ENCODE assay signal across 37 cellular contexts in genomic region chr1:223260712-223261111, GRCh38.
"Had no signal": no experiment of that assay in that cellular context is flagged by ENCODE, and none has a peak within 500 bp of the region (broad histone marks: within the 10 kb centered on the region; RNA-seq: fewer than 3 reads in every experiment).

No MANE protein-coding gene starts in this region.

- H3K27ac ChIP-seq: adrenal gland, body of pancreas, brain microvascular endothelial cell, breast epithelium, VCaP had no signal

- H3K27ac Mint-ChIP-seq: activated B cell treated with CpG ODN at 0.5 μM for 24 hours; activated CD4-positive, alpha-beta memory T cell treated with anti-CD3 and anti-CD28 coated beads for 36 hours; activated CD4-positive, alpha-beta T cell treated with anti-CD3 and anti-CD28 coated beads, Interleukin-2, amount 10 ng/mL, durations not matched to agents 24 days and 14 days; activated CD8-positive, alpha-beta T cell treated with anti-CD3 and anti-CD28 coated beads for 36 hours; activated naive CD4-positive, alpha-beta T cell treated with anti-CD3 and anti-CD28 coated beads for 36 hours; activated naive CD4-positive, alpha-beta T cell treated with anti-CD3 and anti-CD28 coated beads, Interleukin-2, amount 50 U/mL, for 72 hours; activated naive CD8-positive, alpha-beta T cell treated with anti-CD3 and anti-CD28 coated beads for 36 hours; activated T-cell treated with anti-CD3 and anti-CD28 coated beads, Interleukin-2, amount 50 U/mL, for 72 hours; activated T-helper 1 cell treated with anti-CD3 and anti-CD28 coated beads, Interleukin-12 subunit alpha, Interleukin-12 subunit beta, Interleukin-2, Interleukin-4 antibody, amounts not matched to agents 30 ng/mL and 10 ng/mL and 1 ng/mL, durations not matched to agents 14 hours and 24 hours and 36 hours; activated T-helper 17 cell treated with anti-CD3 and anti-CD28 coated beads, Interleukin-2, amount 50 U/mL, for 72 hours; T-helper 1 cell treated with Interleukin-12 subunit alpha and Interleukin-12 subunit beta and Interleukin-4 antibody, amounts not matched to agents 30 μg/mL and 1 μg/mL, for 36 hours; T-helper 2 cell treated with Interferon-gamma antibody and Interleukin-4, amounts not matched to agents 5 μg/mL and 100 μg/mL, for 36 hours had no signal

- H3K9me3 Mint-ChIP-seq: activated B cell treated with CpG ODN at 0.5 μM for 24 hours; activated CD4-positive, alpha-beta memory T cell treated with anti-CD3 and anti-CD28 coated beads for 36 hours; activated CD4-positive, alpha-beta T cell treated with anti-CD3 and anti-CD28 coated beads, Interleukin-2, amount 10 ng/mL, durations not matched to agents 24 days and 14 days; activated CD8-positive, alpha-beta T cell treated with anti-CD3 and anti-CD28 coated beads for 36 hours; activated naive CD4-positive, alpha-beta T cell treated with anti-CD3 and anti-CD28 coated beads for 36 hours; activated naive CD4-positive, alpha-beta T cell treated with anti-CD3 and anti-CD28 coated beads, Interleukin-2, amount 50 U/mL, for 72 hours; activated naive CD8-positive, alpha-beta T cell treated with anti-CD3 and anti-CD28 coated beads for 36 hours; activated T-cell treated with anti-CD3 and anti-CD28 coated beads, Interleukin-2, amount 50 U/mL, for 4 hours; activated T-cell treated with anti-CD3 and anti-CD28 coated beads, Interleukin-2, amount 50 U/mL, for 72 hours; activated T-helper 1 cell treated with anti-CD3 and anti-CD28 coated beads, Interleukin-12 subunit alpha, Interleukin-12 subunit beta, Interleukin-2, Interleukin-4 antibody, amounts not matched to agents 30 ng/mL and 10 ng/mL and 1 ng/mL, durations not matched to agents 14 hours and 24 hours and 36 hours; activated T-helper 17 cell treated with anti-CD3 and anti-CD28 coated beads, Interleukin-2, amount 50 U/mL, for 72 hours; T-helper 1 cell treated with Interleukin-12 subunit alpha and Interleukin-12 subunit beta and Interleukin-4 antibody, amounts not matched to agents 30 μg/mL and 1 μg/mL, for 36 hours; T-helper 2 cell treated with Interferon-gamma antibody and Interleukin-4, amounts not matched to agents 5 μg/mL and 100 μg/mL, for 36 hours had no signal

- H3K4me1 Mint-ChIP-seq: activated B cell treated with CpG ODN at 0.5 μM for 24 hours; activated CD4-positive, alpha-beta T cell treated with anti-CD3 and anti-CD28 coated beads, Interleukin-2, amount 10 ng/mL, durations not matched to agents 24 days and 14 days; activated naive CD8-positive, alpha-beta T cell treated with anti-CD3 and anti-CD28 coated beads for 36 hours; activated T-helper 17 cell treated with anti-CD3 and anti-CD28 coated beads, Interleukin-2, amount 50 U/mL, for 72 hours had no signal

- H3K4me3 ChIP-seq: adrenal gland, body of pancreas, breast epithelium had no signal

- H3K4me1 ChIP-seq: body of pancreas, breast epithelium had no signal

- H3K36me3 ChIP-seq: adrenal gland, brain microvascular endothelial cell, breast epithelium had no signal

- H3K9me3 ChIP-seq: adrenal gland, body of pancreas, breast epithelium had no signal

- H3K27me3 Mint-ChIP-seq: activated CD4-positive, alpha-beta memory T cell treated with anti-CD3 and anti-CD28 coated beads for 36 hours; activated CD4-positive, alpha-beta T cell treated with anti-CD3 and anti-CD28 coated beads, Interleukin-2, amount 10 ng/mL, durations not matched to agents 24 days and 14 days; activated CD8-positive, alpha-beta T cell treated with anti-CD3 and anti-CD28 coated beads for 36 hours; activated naive CD8-positive, alpha-beta T cell treated with anti-CD3 and anti-CD28 coated beads for 36 hours; activated T-helper 17 cell treated with anti-CD3 and anti-CD28 coated beads, Interleukin-2, amount 50 U/mL, for 72 hours had no signal

- FAIRE-seq: astrocyte, TTC549 had no signal

- H3K36me3 Mint-ChIP-seq: activated CD4-positive, alpha-beta memory T cell treated with anti-CD3 and anti-CD28 coated beads for 36 hours; activated naive CD4-positive, alpha-beta T cell treated with anti-CD3 and anti-CD28 coated beads, Interleukin-2, amount 50 U/mL, for 72 hours; activated naive CD8-positive, alpha-beta T cell treated with anti-CD3 and anti-CD28 coated beads for 36 hours had no signal

- H3K27me3 ChIP-seq: adrenal gland, body of pancreas, brain microvascular endothelial cell, breast epithelium had no signal

- DNase-seq: activated B cell treated with CpG ODN at 0.5 μM for 24 hours; activated CD4-positive, alpha-beta memory T cell treated with anti-CD3 and anti-CD28 coated beads for 36 hours; activated CD4-positive, alpha-beta T cell treated with anti-CD3 and anti-CD28 coated beads for 4 hours; activated CD4-positive, alpha-beta T cell treated with anti-CD3 and anti-CD28 coated beads, Interleukin-2, amount 10 ng/mL, durations not matched to agents 24 days and 14 days; activated CD4-positive, alpha-beta T cell treated with anti-CD3 and anti-CD28 coated beads, Interleukin-2, amount 50 U/mL, for 1 hour; activated CD4-positive, alpha-beta T cell treated with anti-CD3 and anti-CD28 coated beads, Interleukin-2, amount 50 U/mL, for 4 hours; activated CD4-positive, CD25-positive, alpha-beta regulatory T cell treated with anti-CD3 and anti-CD28 coated beads, Interleukin-2, amount 50 U/mL, for 72 hours; activated CD8-positive, alpha-beta memory T cell treated with anti-CD3 and anti-CD28 coated beads, Interleukin-2, amount 50 U/mL, for 4 hours; activated CD8-positive, alpha-beta T cell treated with anti-CD3 and anti-CD28 coated beads for 36 hours; activated effector memory CD4-positive, alpha-beta T cell treated with anti-CD3 and anti-CD28 coated beads, Interleukin-2, amount 50 U/mL, for 16 hours; activated gamma-delta T cell treated with Interleukin-2 at 50 U/mL for 16 hours; activated naive CD4-positive, alpha-beta T cell; activated naive CD4-positive, alpha-beta T cell treated with anti-CD3 and anti-CD28 coated beads for 36 hours; activated naive CD4-positive, alpha-beta T cell treated with anti-CD3 and anti-CD28 coated beads, Interleukin-2, amount 50 U/mL, for 16 hours; activated naive CD8-positive, alpha-beta T cell treated with anti-CD3 and anti-CD28 coated beads for 36 hours; activated T-cell treated with anti-CD3 and anti-CD28 coated beads for 4 hours; activated T-cell treated with anti-CD3 and anti-CD28 coated beads, Interleukin-2, amount 50 U/mL, for 1 hour; activated T-cell treated with anti-CD3 and anti-CD28 coated beads, Interleukin-2, amount 50 U/mL, for 4 hours; activated T-cell treated with anti-CD3 and anti-CD28 coated beads, Interleukin-2, amount 50 U/mL, for 72 hours; adrenal gland; amniotic stem cell; aorta; body of pancreas; brain microvascular endothelial cell; central memory CD4-positive, alpha-beta T cell; T-helper 1 cell; T-helper 2 cell; T-helper 9 cell had no signal

- H3K4me3 Mint-ChIP-seq: activated B cell treated with CpG ODN at 0.5 μM for 24 hours; activated CD4-positive, alpha-beta memory T cell treated with anti-CD3 and anti-CD28 coated beads for 36 hours; activated CD4-positive, alpha-beta T cell treated with anti-CD3 and anti-CD28 coated beads, Interleukin-2, amount 10 ng/mL, durations not matched to agents 24 days and 14 days; activated CD8-positive, alpha-beta T cell treated with anti-CD3 and anti-CD28 coated beads for 36 hours; activated naive CD4-positive, alpha-beta T cell treated with anti-CD3 and anti-CD28 coated beads for 36 hours; activated naive CD8-positive, alpha-beta T cell treated with anti-CD3 and anti-CD28 coated beads for 36 hours; activated T-cell treated with anti-CD3 and anti-CD28 coated beads, Interleukin-2, amount 50 U/mL, for 4 hours; activated T-cell treated with anti-CD3 and anti-CD28 coated beads, Interleukin-2, amount 50 U/mL, for 72 hours; activated T-helper 1 cell treated with anti-CD3 and anti-CD28 coated beads, Interleukin-12 subunit alpha, Interleukin-12 subunit beta, Interleukin-2, Interleukin-4 antibody, amounts not matched to agents 30 ng/mL and 10 ng/mL and 1 ng/mL, durations not matched to agents 14 hours and 24 hours and 36 hours; activated T-helper 17 cell treated with anti-CD3 and anti-CD28 coated beads, Interleukin-2, amount 50 U/mL, for 72 hours; T-helper 1 cell treated with Interleukin-12 subunit alpha and Interleukin-12 subunit beta and Interleukin-4 antibody, amounts not matched to agents 30 μg/mL and 1 μg/mL, for 36 hours; T-helper 2 cell treated with Interferon-gamma antibody and Interleukin-4, amounts not matched to agents 5 μg/mL and 100 μg/mL, for 36 hours had no signal

- ATAC-seq: activated CD8-positive, alpha-beta T cell treated with anti-CD3 and anti-CD28 coated beads for 36 hours; activated naive CD4-positive, alpha-beta T cell treated with anti-CD3 and anti-CD28 coated beads, Interleukin-2, amount 50 U/mL, for 72 hours; activated T-cell treated with anti-CD3 and anti-CD28 coated beads, Interleukin-2, amount 50 U/mL, for 4 hours; activated T-cell treated with anti-CD3 and anti-CD28 coated beads, Interleukin-2, amount 50 U/mL, for 72 hours; activated T-helper 17 cell treated with anti-CD3 and anti-CD28 coated beads, Interleukin-2, amount 50 U/mL, for 72 hours; body of pancreas had no signal
